ENCODE assay signal across 9 cellular contexts in the genomic region with DNA sequence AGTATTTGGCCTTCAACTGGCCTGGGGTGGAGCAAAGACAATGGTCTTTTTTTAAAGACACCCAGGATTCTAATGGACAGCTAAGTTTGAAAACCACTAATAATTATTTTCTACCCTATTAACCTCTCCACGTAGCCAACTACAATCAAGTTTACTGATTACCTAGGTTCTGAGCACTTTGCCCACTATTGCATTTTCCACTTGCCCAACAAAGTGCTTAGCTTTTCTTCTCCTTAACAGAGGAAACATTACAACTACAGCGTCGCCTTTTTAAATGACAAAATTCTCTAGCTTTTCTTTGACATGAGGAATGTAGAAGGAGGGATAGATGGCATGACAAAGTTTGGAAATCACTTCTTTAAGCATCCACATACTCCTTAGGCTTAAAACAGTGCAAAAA. TPM values are rescaled to one million over a fixed set of nuclear protein-coding genes. Genes with fewer than 3 reads are reported as not detected.
DNase-seq lines count a peak whose midpoint lies in the region; ATAC-seq and TF ChIP-seq lines count a peak whose summit lies in the region.
"Had no signal": no experiment of that assay in that cellular context is flagged by ENCODE, and none has a peak within 500 bp of the region (broad histone marks: within the 10 kb centered on the region; RNA-seq: fewer than 3 reads in every experiment).

No MANE protein-coding gene starts in this region.

- intact Hi-C loops in Right ventricle myocardium inferior (cut with DNase I) (loop anchor here (5.0 kb wide), 1 partner anchor 150 kb away; no protein-coding TSS in a partner anchor), upper lobe of right lung (cut with DNase I) (no loop called here)

- TF ChIP-seq CTCF in cardiac muscle cell (IDR thresholded peaks at IDR 0.05; ENCODE audit: low read depth, low read length) (no peak), brain (conservative IDR thresholded peaks at IDR 0.05) (no peak), mesothelial cell of epicardium (IDR thresholded peaks at IDR 0.05; ENCODE audit: unreplicated experiment) (no peak), upper lobe of right lung (IDR thresholded peaks at IDR 0.05) (no peak)

- H3K27me3 ChIP-seq in cardiac muscle cell (no peaks in the 10 kb centered on the region), upper lobe of right lung (no peaks in the 10 kb centered on the region)

- H3K4me3 Mint-ChIP-seq in brain: peak overlapping the region; percentile 91 to 99 (median 93)
- peak overlapping the region; percentile 93 for H3K4me3 Mint-ChIP-seq in mesothelial cell of epicardium

- no peaks in the 10 kb centered on the region for H3K9me3 ChIP-seq in cardiac muscle cell (ENCODE audit: low read depth)
- H3K9me3 ChIP-seq in upper lobe of right lung: no peaks in the 10 kb centered on the region

- peaks cover 0 to 4% (median 0%) of the 10 kb centered on the region in 5 experiments for H3K9me3 Mint-ChIP-seq in brain
- no peaks in the 10 kb centered on the region for H3K9me3 Mint-ChIP-seq in mesothelial cell of epicardium

- no peaks in the 10 kb centered on the region for H3K36me3 Mint-ChIP-seq in brain
- no peaks in the 10 kb centered on the region for H3K36me3 Mint-ChIP-seq in mesothelial cell of epicardium

- H3K4me3 ChIP-seq in cardiac muscle cell: peak overlapping the region; percentile 80
- peak overlapping the region; percentile 92 for H3K4me3 ChIP-seq in upper lobe of right lung

- H3K27ac ChIP-seq in cardiac muscle cell (no peak overlapping the region), upper lobe of right lung (no peak overlapping the region)

- H3K4me1 ChIP-seq in cardiac muscle cell (ENCODE audit: low read depth): peaks cover 35% of the 10 kb centered on the region
- H3K4me1 ChIP-seq in upper lobe of right lung: peaks cover 62% of the 10 kb centered on the region

- H3K36me3 ChIP-seq in cardiac muscle cell (no peaks in the 10 kb centered on the region), upper lobe of right lung (no peaks in the 10 kb centered on the region)

- ATAC-seq in Right ventricle myocardium inferior (no peak), upper lobe of right lung (no peak), HG03378 (IDR thresholded peaks at IDR 0.05; ENCODE audit: unreplicated experiment) (no peak)

- H3K27me3 Mint-ChIP-seq in brain: peaks cover 11% of the 10 kb centered on the region
- no peaks in the 10 kb centered on the region for H3K27me3 Mint-ChIP-seq in mesothelial cell of epicardium (ENCODE audit: low read depth)

- no peak for DNase-seq in cardiac muscle cell (ENCODE audit: low read depth in 1 of 2, low spot score in 1 of 2)
- no peak for DNase-seq in Right ventricle myocardium inferior (ENCODE audit: missing footprints)
- DNase-seq in mesothelial cell of epicardium (ENCODE audit: low spot score in 2 of 2, unreplicated experiment in 2 of 2): no peak
- no peak for DNase-seq in upper lobe of right lung
- no peak for DNase-seq in Kasumi-1 (lab: John Stamatoyannopoulos, UW)
- DNase-seq in stimulated activated CD4-positive, alpha-beta T cell treated with anti-CD3 and anti-CD28 coated beads, Interleukin-1b, Interleukin-23, amount 100 ng/mL, for 48 hours: no peak
- DNase-seq: activated naive CD4-positive, alpha-beta T cell had no signal

- H3K27ac Mint-ChIP-seq in brain (peak overlapping the region in 3 of 5 experiments; percentile 60 to 95 (median 85)), mesothelial cell of epicardium (peak overlapping the region; percentile 96)

- H3K4me1 Mint-ChIP-seq in brain (peaks cover 64% of the 10 kb centered on the region), mesothelial cell of epicardium (peaks cover 44% of the 10 kb centered on the region)

RNA-seq across cellular contexts. Expression of gene CHIC2, which starts 2.0 kb away (rescaled TPM):
- total RNA-seq in cardiac muscle cell: 35.4 and 43.9 TPM in 2 replicates
- polyA plus RNA-seq in cardiac muscle cell: 36.5 and 37.6 TPM in 2 replicates
- 10.1 TPM for total RNA-seq in Right ventricle myocardium inferior
- polyA plus RNA-seq in brain (ENCODE audit: insufficient read depth, low read depth, low replicate concordance): 11.3 TPM
- total RNA-seq in mesothelial cell of epicardium: 20.1 to 23.3 TPM (median 21.8 TPM) in 3 replicates
- 28.7 TPM for total RNA-seq in upper lobe of right lung

RNA-seq across cellular contexts. Expression of gene GSX2, which starts 37.6 kb away (rescaled TPM):
- total RNA-seq in cardiac muscle cell (not detected in 2 replicates), Right ventricle myocardium inferior (not detected), mesothelial cell of epicardium (not detected in 3 replicates), upper lobe of right lung (not detected)
- polyA plus RNA-seq in cardiac muscle cell (not detected in 2 replicates), brain (ENCODE audit: insufficient read depth, low read depth, low replicate concordance) (0.19 TPM)
